In the genomic region with DNA sequence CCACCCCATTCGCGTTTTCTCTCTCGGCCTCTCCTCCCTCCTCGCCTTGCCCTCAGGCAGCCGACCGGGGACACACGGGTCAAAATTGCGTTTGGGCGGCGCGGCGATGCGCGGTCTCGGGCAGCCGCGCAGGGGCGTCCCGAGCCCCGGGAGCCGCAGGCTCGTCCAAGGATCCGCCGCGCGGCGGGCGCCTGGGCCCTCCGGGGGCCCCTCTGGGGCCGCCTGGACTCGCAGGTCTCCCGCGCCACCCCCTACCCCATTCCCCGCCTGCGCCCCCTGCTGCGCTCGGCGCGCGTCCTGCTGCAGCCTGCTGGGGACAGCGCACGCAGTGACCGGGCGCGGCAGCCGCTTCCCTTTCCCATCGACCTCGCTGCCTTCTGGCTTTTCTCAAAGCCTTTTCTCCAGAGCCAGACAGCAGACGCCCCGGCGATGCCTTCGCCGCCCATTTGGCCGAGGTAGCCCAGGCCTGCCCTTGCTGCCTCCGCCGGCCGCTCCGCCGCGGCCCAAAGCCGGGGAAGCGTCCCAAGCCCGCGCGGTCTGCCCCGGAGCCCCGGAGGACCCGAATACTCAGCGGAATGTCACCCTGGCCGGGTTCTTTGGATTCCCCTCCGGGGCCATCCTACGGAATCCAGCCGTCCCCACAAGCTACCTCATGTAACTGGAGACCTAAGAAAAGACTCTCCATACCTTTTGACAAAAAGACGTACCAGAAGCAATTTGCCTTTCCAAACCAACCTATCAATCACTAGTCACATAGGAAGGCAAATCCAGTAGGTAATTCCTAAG, we compare ENCODE assay signal across 9 cellular contexts. TPM values are rescaled to one million over a fixed set of nuclear protein-coding genes. Genes with fewer than 3 reads are reported as not detected.
DNase-seq lines count a peak whose midpoint lies in the region; ATAC-seq, FAIRE-seq and TF ChIP-seq lines count a peak whose summit lies in the region.
"Had no signal": no experiment of that assay in that cellular context is flagged by ENCODE, and none has a peak within 500 bp of the region (broad histone marks: within the 10 kb centered on the region; RNA-seq: fewer than 3 reads in every experiment).

No MANE protein-coding gene starts in this region.

- H3K79me2 ChIP-seq in astrocyte (ENCODE audit: insufficient read depth, low read length): no peaks in the 10 kb centered on the region

- no peak for ATAC-seq in HG02970 (IDR thresholded peaks at IDR 0.05; ENCODE audit: low FRiP score, unreplicated experiment)

- no peak overlapping the region for H3K27ac Mint-ChIP-seq in astrocyte (ENCODE audit: unreplicated experiment)
- no peak overlapping the region for H3K27ac Mint-ChIP-seq in stimulated activated naive CD8-positive, alpha-beta T cell treated with anti-CD3 and anti-CD28 coated beads, Interleukin-15, Interleukin-2, amounts not matched to agents 100 ng/mL and 50 ng/mL, for 24 hours

- H3K36me3 ChIP-seq in astrocyte (ENCODE audit: insufficient read depth, low read length): no peaks in the 10 kb centered on the region

- peak overlapping the region; percentile 48 for H3K4me3 ChIP-seq in astrocyte (ENCODE audit: insufficient read depth, low read depth, low read length)

- no peak for FAIRE-seq in astrocyte (lab: Jason Lieb, UNC)
- FAIRE-seq: A204.1 had no signal

- H3K9ac ChIP-seq in astrocyte (ENCODE audit: low read length): no peak overlapping the region

- DNase-seq in DMS 273 (lab: John Stamatoyannopoulos, UW; ENCODE audit: unreplicated experiment) (peak; percentile 50), DMS 273 treated with DMSO at 0.1 percent for 48 hours (lab: John Stamatoyannopoulos, UW) (no peak), astrocyte (ENCODE audit: low read depth) (peak; percentile 6), iPS-NIHi7 (ENCODE audit: extremely low spot score) (peak; percentile 57), occipital lobe (lab: John Stamatoyannopoulos, UW) (no peak), activated gamma-delta T cell (lab: John Stamatoyannopoulos, UW) (no peak)

- peaks cover 3% of the 10 kb centered on the region for H3K4me1 Mint-ChIP-seq in astrocyte (ENCODE audit: low read depth, unreplicated experiment)
- peaks cover 9% of the 10 kb centered on the region for H3K4me1 Mint-ChIP-seq in stimulated activated naive CD8-positive, alpha-beta T cell treated with anti-CD3 and anti-CD28 coated beads, Interleukin-15, Interleukin-2, amounts not matched to agents 100 ng/mL and 50 ng/mL, for 24 hours (ENCODE audit: low read depth)

- H2AFZ ChIP-seq in astrocyte (ENCODE audit: low read depth, low read length): peak overlapping the region; percentile 57

- TF ChIP-seq CTCF in astrocyte (IDR thresholded peaks at IDR 0.05; ENCODE audit: insufficient read depth, low read depth, low read length): no peak

- H4K20me1 ChIP-seq in astrocyte (ENCODE audit: insufficient read depth, low read length): no peaks in the 10 kb centered on the region

- no peak overlapping the region for H3K27ac ChIP-seq in astrocyte (ENCODE audit: low read depth, low read length)

- peaks cover 53% of the 10 kb centered on the region for H3K27me3 ChIP-seq in astrocyte (ENCODE audit: insufficient read depth, low read length)

- H3K36me3 Mint-ChIP-seq in astrocyte (ENCODE audit: low read depth, unreplicated experiment): no peaks in the 10 kb centered on the region
- H3K36me3 Mint-ChIP-seq in stimulated activated naive CD8-positive, alpha-beta T cell treated with anti-CD3 and anti-CD28 coated beads, Interleukin-15, Interleukin-2, amounts not matched to agents 100 ng/mL and 50 ng/mL, for 24 hours (ENCODE audit: low read depth): no peaks in the 10 kb centered on the region

- H3K9me3 Mint-ChIP-seq in astrocyte (ENCODE audit: unreplicated experiment): no peaks in the 10 kb centered on the region
- no peaks in the 10 kb centered on the region for H3K9me3 Mint-ChIP-seq in stimulated activated naive CD8-positive, alpha-beta T cell treated with anti-CD3 and anti-CD28 coated beads, Interleukin-15, Interleukin-2, amounts not matched to agents 100 ng/mL and 50 ng/mL, for 24 hours

- peaks cover 70% of the 10 kb centered on the region for H3K27me3 Mint-ChIP-seq in astrocyte (ENCODE audit: low read depth, unreplicated experiment)
- peaks cover 78% of the 10 kb centered on the region for H3K27me3 Mint-ChIP-seq in stimulated activated naive CD8-positive, alpha-beta T cell treated with anti-CD3 and anti-CD28 coated beads, Interleukin-15, Interleukin-2, amounts not matched to agents 100 ng/mL and 50 ng/mL, for 24 hours

- H3K4me3 Mint-ChIP-seq in astrocyte (ENCODE audit: unreplicated experiment): peak overlapping the region; percentile 73
- H3K4me3 Mint-ChIP-seq in stimulated activated naive CD8-positive, alpha-beta T cell treated with anti-CD3 and anti-CD28 coated beads, Interleukin-15, Interleukin-2, amounts not matched to agents 100 ng/mL and 50 ng/mL, for 24 hours: peak overlapping the region; percentile 78

- H3K4me1 ChIP-seq in astrocyte (ENCODE audit: insufficient read depth, low read length): no peaks in the 10 kb centered on the region

- H3K4me2 ChIP-seq in astrocyte (ENCODE audit: low read length): peak overlapping the region; percentile 74

- no peaks in the 10 kb centered on the region for H3K9me3 ChIP-seq in astrocyte (ENCODE audit: insufficient read depth, low read depth, low read length)

RNA-seq across cellular contexts. Expression of gene POU4F2, which starts 16.5 kb away (rescaled TPM):
- total RNA-seq in astrocyte (not detected in 2 replicates), occipital lobe (not detected)

Comparison
In these comparisons a context has a peak if more than half of its experiments do, and no peak if none do; other contexts are left out.
1. DNase-seq: peak in DMS 273 (single experiment), astrocyte (single experiment) and iPS-NIHi7 (single experiment); none in DMS 273 treated with DMSO at 0.1 percent for 48 hours (single experiment), occipital lobe (single experiment) and activated gamma-delta T cell (single experiment).